ENCODE assay signal across 12 cellular contexts in the genomic region with DNA sequence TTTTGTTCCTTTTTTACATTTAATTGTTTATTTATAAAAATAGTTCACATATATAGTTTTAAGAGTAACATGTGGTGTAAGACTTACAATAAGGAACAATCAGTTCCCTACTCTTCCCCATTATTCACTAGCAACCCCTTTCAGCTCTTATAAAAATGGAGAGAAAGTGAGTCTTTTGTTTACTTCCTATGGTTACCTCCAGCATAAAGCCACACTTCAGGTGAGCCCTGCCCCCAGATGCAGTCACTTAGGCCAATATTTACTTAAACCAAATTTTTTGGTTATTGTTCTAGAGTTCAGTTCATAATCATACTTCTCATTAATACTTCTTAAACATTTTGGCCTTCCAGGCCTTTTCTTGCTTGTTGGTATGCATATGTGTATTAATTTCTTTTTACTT. TPM values are rescaled to one million over a fixed set of nuclear protein-coding genes. Genes with fewer than 3 reads are reported as not detected.
A peak's percentile ranks its signal among the peaks of the same experiment; 100 is the strongest.
DNase-seq lines count a peak whose midpoint lies in the region; ATAC-seq and TF ChIP-seq lines count a peak whose summit lies in the region.
"Had no signal": no experiment of that assay in that cellular context is flagged by ENCODE, and none has a peak within 500 bp of the region (broad histone marks: within the 10 kb centered on the region; RNA-seq: fewer than 3 reads in every experiment).

No MANE protein-coding gene starts in this region.

- H3K4me1 ChIP-seq in endodermal cell (ENCODE audit: control insufficient read depth, insufficient read depth, low read length) (peaks cover 3% of the 10 kb centered on the region), gastrocnemius medialis (peaks cover 42 to 58% of the 10 kb centered on the region in 2 donors)

- H3K9me3 Mint-ChIP-seq in endodermal cell (no peaks in the 10 kb centered on the region), endothelial cell (ENCODE audit: unreplicated experiment) (no peaks in the 10 kb centered on the region)

- TF ChIP-seq CTCF in endodermal cell (conservative IDR thresholded peaks at IDR 0.05) (no peak), gastrocnemius medialis (IDR thresholded peaks at IDR 0.05 in 4 of 5, conservative IDR thresholded peaks at IDR 0.05 in 1 of 5) (no peak), endothelial cell (IDR thresholded peaks at IDR 0.05; ENCODE audit: unreplicated experiment) (no peak)

- intact Hi-C loops in gastrocnemius medialis (cut with DNase I; ENCODE audit: low total_unique reads), result no loop called here

- H3K27ac ChIP-seq in endodermal cell (ENCODE audit: low read depth, low read length) (no peak overlapping the region), gastrocnemius medialis (peak overlapping the region; percentile 48 to 77 (median 66))

- H3K9me3 ChIP-seq in endodermal cell (ENCODE audit: control insufficient read depth, low read length), result no peaks in the 10 kb centered on the region
- H3K9me3 ChIP-seq in gastrocnemius medialis, result no peaks in the 10 kb centered on the region
- H3K9me3 ChIP-seq: tibial nerve had no signal

- H3K9ac ChIP-seq in endodermal cell (ENCODE audit: extremely low read depth, low read length, poor library complexity, severe bottlenecking), result no peak overlapping the region

- H3K36me3 ChIP-seq in endodermal cell (ENCODE audit: control insufficient read depth, insufficient read depth, low read length), result peaks cover 15% of the 10 kb centered on the region
- no peaks in the 10 kb centered on the region for H3K36me3 ChIP-seq in gastrocnemius medialis
- H3K36me3 ChIP-seq: tibial nerve had no signal

- H3K36me3 Mint-ChIP-seq in endodermal cell (ENCODE audit: low read depth) (peaks cover 15% of the 10 kb centered on the region), endothelial cell (ENCODE audit: low read depth, unreplicated experiment) (no peaks in the 10 kb centered on the region)

- peak overlapping the region; percentile 53 for H3K27ac Mint-ChIP-seq in endodermal cell
- H3K27ac Mint-ChIP-seq in endothelial cell (ENCODE audit: unreplicated experiment), result no peak overlapping the region
- H3K27ac Mint-ChIP-seq: activated CD8-positive, alpha-beta memory T cell treated with anti-CD3 and anti-CD28 coated beads, Interleukin-2, amount 10 ng/mL, durations not matched to agents 7 days and 5 days had no signal

- in situ Hi-C loops in gastrocnemius medialis (cut with MboI; ENCODE audit: low sequenced_read_pairs in 4 of 4), result loop anchor here in 3 of 4 donors (5.0 kb wide), 2 partner anchors 33 to 38 kb away; a partner anchor contains a TSS

- no peak for ATAC-seq in gastrocnemius medialis
- no peak for ATAC-seq in GM19452 (IDR thresholded peaks at IDR 0.05; ENCODE audit: unreplicated experiment)
- ATAC-seq in HG02588 (IDR thresholded peaks at IDR 0.05; ENCODE audit: unreplicated experiment), result no peak
- ATAC-seq: activated CD8-positive, alpha-beta memory T cell treated with anti-CD3 and anti-CD28 coated beads, Interleukin-2, amount 10 ng/mL, durations not matched to agents 7 days and 5 days; HCT116 had no signal

- H3K27me3 ChIP-seq in endodermal cell (ENCODE audit: control insufficient read depth, insufficient read depth, low read length, poor library complexity, severe bottlenecking) (no peaks in the 10 kb centered on the region), gastrocnemius medialis (no peaks in the 10 kb centered on the region)
- H3K27me3 ChIP-seq: tibial nerve had no signal

- H3K27me3 Mint-ChIP-seq in endodermal cell (ENCODE audit: insufficient read depth) (no peaks in the 10 kb centered on the region), endothelial cell (ENCODE audit: unreplicated experiment) (peaks cover 2% of the 10 kb centered on the region)
- H3K27me3 Mint-ChIP-seq: activated CD8-positive, alpha-beta memory T cell treated with anti-CD3 and anti-CD28 coated beads, Interleukin-2, amount 10 ng/mL, durations not matched to agents 7 days and 5 days had no signal

- no peak for TF ChIP-seq POLR2A in gastrocnemius medialis (IDR thresholded peaks at IDR 0.05)

- H3K4me3 Mint-ChIP-seq in endodermal cell (no peak overlapping the region), endothelial cell (ENCODE audit: unreplicated experiment) (no peak overlapping the region)
- H3K4me3 Mint-ChIP-seq: activated CD8-positive, alpha-beta memory T cell treated with anti-CD3 and anti-CD28 coated beads, Interleukin-2, amount 10 ng/mL, durations not matched to agents 7 days and 5 days had no signal

- H3K4me3 ChIP-seq in endodermal cell (ENCODE audit: low read length) (no peak overlapping the region), gastrocnemius medialis (no peak overlapping the region)
- H3K4me3 ChIP-seq: tibial nerve had no signal

- DNase-seq in NCI-H2196 (lab: John Stamatoyannopoulos, UW; ENCODE audit: unreplicated experiment) (peak; percentile 15), NCI-H2196 treated with DMSO at 0.1 percent for 48 hours (lab: John Stamatoyannopoulos, UW; ENCODE audit: unreplicated experiment) (no peak), NCI-H774 (lab: John Stamatoyannopoulos, UW) (peak; percentile 18), endodermal cell (no peak), gastrocnemius medialis (no peak), endothelial cell (ENCODE audit: low spot score) (no peak)
- DNase-seq: ACHN; activated CD8-positive, alpha-beta memory T cell treated with anti-CD3 and anti-CD28 coated beads, Interleukin-2, amount 10 ng/mL, durations not matched to agents 7 days and 5 days had no signal

- peaks cover 8% of the 10 kb centered on the region for H3K4me1 Mint-ChIP-seq in endodermal cell
- H3K4me1 Mint-ChIP-seq in endothelial cell (ENCODE audit: unreplicated experiment), result peaks cover 3% of the 10 kb centered on the region

RNA-seq across cellular contexts. Expression of a gene that starts 33.7 kb away (rescaled TPM):
- total RNA-seq in endodermal cell, result 10 to 100 TPM; 66.4 to 74.4 TPM
- polyA plus RNA-seq in endodermal cell (2013, experiment 1 of 2), result 76.7 TPM
- polyA plus RNA-seq in endodermal cell (2013, experiment 2 of 2), result 71.0 TPM
- total RNA-seq in gastrocnemius medialis, result 10 to 100 TPM; 32.5 to 47.3 (median 41.9) TPM
- 57.7 TPM for total RNA-seq in endothelial cell (ENCODE audit: unreplicated experiment)

RNA-seq across cellular contexts. Expression of a gene that starts 55.3 kb away (rescaled TPM):
- total RNA-seq in endodermal cell (not detected), gastrocnemius medialis (under 1 TPM in 1 of 4 donors, not detected in 3; 0.46 TPM), endothelial cell (ENCODE audit: unreplicated experiment) (0.59 TPM)
- polyA plus RNA-seq in endodermal cell (2013, experiment 1 of 2), result not detected
- not detected for polyA plus RNA-seq in endodermal cell (2013, experiment 2 of 2)
- total RNA-seq: activated CD8-positive, alpha-beta memory T cell treated with anti-CD3 and anti-CD28 coated beads, Interleukin-2, amount 10 ng/mL, durations not matched to agents 7 days and 5 days; tibial nerve had no signal

Comparison
In these comparisons a context has a peak if more than half of its experiments do, and no peak if none do; other contexts are left out.
1. DNase-seq: peak in NCI-H2196 (single experiment) and NCI-H774 (single experiment); none in NCI-H2196 treated with DMSO at 0.1 percent for 48 hours (single experiment), endodermal cell (single experiment), gastrocnemius medialis (0 of 2) and endothelial cell (single experiment).